ENCODE assay signal across 10 cellular contexts in the genomic region with DNA sequence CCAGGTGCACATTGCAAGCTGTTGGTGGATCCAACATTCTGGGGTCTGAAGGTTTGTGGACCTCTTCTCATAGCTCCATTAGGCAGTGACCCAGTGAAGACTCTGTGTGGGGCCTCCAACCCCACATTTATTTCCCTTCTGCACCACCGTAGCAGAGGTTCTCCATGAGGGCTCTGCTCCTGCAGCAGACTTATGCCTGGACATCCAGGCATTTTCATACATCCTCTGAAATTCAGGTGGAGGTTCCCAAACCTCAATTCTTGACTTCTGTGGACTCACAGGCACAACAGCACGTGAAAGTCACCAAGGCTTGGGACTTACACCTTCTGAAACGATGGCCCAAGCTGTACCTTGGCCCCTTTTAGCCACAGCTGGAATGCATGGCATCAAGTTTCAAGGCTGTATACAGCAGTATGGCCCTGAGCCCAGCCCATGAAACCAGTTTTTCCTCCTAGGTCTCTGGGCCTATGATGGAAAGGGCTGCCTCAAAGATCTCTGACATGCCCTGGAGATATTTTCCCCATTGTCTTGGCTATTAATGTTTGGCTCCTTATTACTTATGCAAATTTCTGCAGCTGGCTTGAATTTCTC.
"Had no signal": no experiment of that assay in that cellular context is flagged by ENCODE, and none has a peak within 500 bp of the region (broad histone marks: within the 10 kb centered on the region; RNA-seq: fewer than 3 reads in every experiment).

No MANE protein-coding gene starts in this region.

- H3K4me2 ChIP-seq: GM23338, KMS-11 had no signal

- H3K9ac ChIP-seq: KMS-11 had no signal

- DNase-seq: H9, HFFc6, Karpas-422, KBM-7 had no signal

- H3K27ac ChIP-seq: KMS-11 had no signal

- ATAC-seq: GM23338, HCT116 had no signal

- FAIRE-seq: H1, H54, HTR-8/SVneo had no signal

- H3K4me3 ChIP-seq: GM23338 had no signal
